In the genomic region with DNA sequence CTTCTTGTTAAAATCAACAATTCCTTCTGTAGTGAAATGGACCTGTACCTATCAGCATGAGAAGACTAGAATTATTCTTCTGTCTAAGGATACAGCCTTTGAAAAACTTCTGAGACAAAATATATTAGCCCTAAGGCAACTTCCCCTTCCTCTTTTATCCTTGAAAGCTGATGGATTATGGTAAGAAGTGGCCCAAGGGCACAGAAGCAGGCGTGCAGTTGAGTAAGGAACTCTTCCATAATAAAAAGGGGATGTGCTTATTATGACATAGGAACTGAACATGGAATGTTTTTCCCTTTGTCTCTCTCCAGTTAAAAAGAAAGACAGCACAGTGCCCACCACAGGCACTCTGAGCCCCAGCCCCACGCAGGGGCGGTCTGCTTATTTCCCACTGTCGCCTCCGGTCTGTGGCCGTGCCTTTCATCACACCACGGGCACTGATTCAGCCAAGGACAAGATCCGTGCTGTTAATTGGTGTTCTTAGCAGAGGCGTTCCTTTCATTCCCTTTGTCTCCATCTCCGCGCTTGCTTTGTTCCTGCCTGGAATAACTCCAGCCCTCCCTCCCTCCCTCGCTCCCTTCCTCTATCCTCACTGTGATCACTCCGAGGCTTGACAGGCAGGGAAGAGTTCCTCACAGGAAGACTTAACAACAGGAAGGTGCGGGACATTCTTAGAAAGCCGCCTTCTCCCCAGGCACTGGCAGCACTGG, we compare ENCODE assay signal across 10 cellular contexts.
A peak's percentile ranks its signal among the peaks of the same experiment; 100 is the strongest.
DNase-seq lines count a peak whose midpoint lies in the region; ATAC-seq and TF ChIP-seq lines count a peak whose summit lies in the region.
"Had no signal": no experiment of that assay in that cellular context is flagged by ENCODE, and none has a peak within 500 bp of the region (broad histone marks: within the 10 kb centered on the region; RNA-seq: fewer than 3 reads in every experiment).

No MANE protein-coding gene starts in this region.

- peaks cover 2% of the 10 kb centered on the region; the same call in 1 of the 2 replicates for H3K36me3 ChIP-seq in BE2C

- H3K27me3 ChIP-seq in BE2C: no peaks in the 10 kb centered on the region

- H3K4me3 ChIP-seq in BE2C (ENCODE audit: low read depth, low read length): peak overlapping the region; percentile 39

- DNase-seq in BE2C: peak; percentile 62
- DNase-seq in NCI-H2227 (lab: John Stamatoyannopoulos, UW; ENCODE audit: unreplicated experiment): peak; percentile 81
- DNase-seq in ecto neural progenitor cell (ENCODE audit: low spot score): peak; percentile 62
- peak; percentile 16 for DNase-seq in midbrain (lab: John Stamatoyannopoulos, UW)
- DNase-seq in activated effector memory CD4-positive, alpha-beta T cell treated with Interleukin-2 at 50 U/mL for 16 hours: no peak
- no peak for DNase-seq in DMS79 treated with DMSO at 0.1 percent for 48 hours (lab: John Stamatoyannopoulos, UW)
- no peak for DNase-seq in GM20000 (ENCODE audit: low spot score)
- DNase-seq: Calu3; stimulated activated CD4-positive, alpha-beta T cell treated with anti-CD3 and anti-CD28 coated beads, Interleukin-1b, Interleukin-23, amount 100 ng/mL, for 48 hours had no signal

- no peak for TF ChIP-seq CTCF in BE2C (IDR thresholded peaks at IDR 0.05; ENCODE audit: low read depth, low read length)
- TF ChIP-seq CTCF in GM20000 (IDR thresholded peaks at IDR 0.05; ENCODE audit: extremely low read depth, missing control alignments): no peak

- no peak for ATAC-seq in HG03521 (IDR thresholded peaks at IDR 0.05; ENCODE audit: unreplicated experiment)

- no peaks in the 10 kb centered on the region for H3K9me3 ChIP-seq in BE2C

- H3K4me1 ChIP-seq in BE2C: peaks cover 43% of the 10 kb centered on the region

Comparison
In these comparisons a context has a peak if more than half of its experiments do, and no peak if none do; other contexts are left out.
1. DNase-seq: peak in BE2C (single experiment), NCI-H2227 (single experiment), ecto neural progenitor cell (single experiment) and midbrain (single experiment); none in activated effector memory CD4-positive, alpha-beta T cell treated with Interleukin-2 at 50 U/mL for 16 hours (single experiment), DMS79 treated with DMSO at 0.1 percent for 48 hours (single experiment) and GM20000 (single experiment).